In the genomic region with DNA sequence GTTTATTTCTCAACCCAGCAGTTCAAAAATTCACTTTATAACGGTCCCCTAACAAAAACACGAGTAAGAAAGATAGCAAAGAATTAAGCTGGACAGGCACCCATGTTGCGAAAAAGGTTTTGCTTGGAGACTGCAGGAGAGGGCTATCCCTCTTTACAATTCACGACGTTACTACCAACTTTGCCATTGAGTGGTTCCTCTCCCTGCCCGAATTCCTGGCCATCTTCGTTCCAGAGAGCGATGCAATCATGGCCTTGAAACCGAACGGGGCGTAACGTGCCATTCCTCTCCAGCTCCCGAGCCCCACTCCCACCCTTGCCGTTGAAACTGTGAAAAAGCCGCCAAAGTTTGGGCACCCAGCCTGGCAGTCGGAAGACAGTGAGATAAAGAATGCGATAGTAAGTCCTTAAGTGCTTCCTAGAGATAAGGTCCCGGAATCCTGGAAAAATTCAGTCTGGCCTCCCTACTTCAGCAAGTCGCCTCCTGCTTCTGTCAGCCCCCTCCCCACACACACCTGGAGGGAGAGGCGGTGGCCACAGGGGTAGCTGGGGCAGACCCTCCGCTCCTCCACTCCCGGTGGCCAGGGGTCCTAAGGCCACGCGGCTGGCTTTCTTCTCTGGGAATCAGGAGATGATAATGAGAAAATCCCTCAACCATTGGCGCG, we compare ENCODE assay signal across 1 cellular context.
TF ChIP-seq lines count a peak whose summit lies in the region.

No MANE protein-coding gene starts in this region.

TF ChIP-seq in IMR-90, 13 proteins besides CTCF, POLR2A, EP300 and RAD21 (continued from another document):
- TF ChIP-seq, protein P1, sequence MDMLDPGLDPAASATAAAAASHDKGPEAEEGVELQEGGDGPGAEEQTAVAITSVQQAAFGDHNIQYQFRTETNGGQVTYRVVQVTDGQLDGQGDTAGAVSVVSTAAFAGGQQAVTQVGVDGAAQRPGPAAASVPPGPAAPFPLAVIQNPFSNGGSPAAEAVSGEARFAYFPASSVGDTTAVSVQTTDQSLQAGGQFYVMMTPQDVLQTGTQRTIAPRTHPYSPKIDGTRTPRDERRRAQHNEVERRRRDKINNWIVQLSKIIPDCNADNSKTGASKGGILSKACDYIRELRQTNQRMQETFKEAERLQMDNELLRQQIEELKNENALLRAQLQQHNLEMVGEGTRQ (IDR thresholded peaks at IDR 0.05; ENCODE audit: low read depth, low read length): no peak
- TF ChIP-seq MAZ (IDR thresholded peaks at IDR 0.05; ENCODE audit: borderline replicate concordance, low read depth, low read length) (no peak), CHD1 (IDR thresholded peaks at IDR 0.05; ENCODE audit: low read depth, low read length) (no peak)
- TF ChIP-seq, protein P2, sequence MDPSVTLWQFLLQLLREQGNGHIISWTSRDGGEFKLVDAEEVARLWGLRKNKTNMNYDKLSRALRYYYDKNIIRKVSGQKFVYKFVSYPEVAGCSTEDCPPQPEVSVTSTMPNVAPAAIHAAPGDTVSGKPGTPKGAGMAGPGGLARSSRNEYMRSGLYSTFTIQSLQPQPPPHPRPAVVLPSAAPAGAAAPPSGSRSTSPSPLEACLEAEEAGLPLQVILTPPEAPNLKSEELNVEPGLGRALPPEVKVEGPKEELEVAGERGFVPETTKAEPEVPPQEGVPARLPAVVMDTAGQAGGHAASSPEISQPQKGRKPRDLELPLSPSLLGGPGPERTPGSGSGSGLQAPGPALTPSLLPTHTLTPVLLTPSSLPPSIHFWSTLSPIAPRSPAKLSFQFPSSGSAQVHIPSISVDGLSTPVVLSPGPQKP (IDR thresholded peaks at IDR 0.05; ENCODE audit: borderline replicate concordance, low read depth, low read length): no peak
